Comparison of ENCODE assay signal across 24 cellular contexts in the genomic region with DNA sequence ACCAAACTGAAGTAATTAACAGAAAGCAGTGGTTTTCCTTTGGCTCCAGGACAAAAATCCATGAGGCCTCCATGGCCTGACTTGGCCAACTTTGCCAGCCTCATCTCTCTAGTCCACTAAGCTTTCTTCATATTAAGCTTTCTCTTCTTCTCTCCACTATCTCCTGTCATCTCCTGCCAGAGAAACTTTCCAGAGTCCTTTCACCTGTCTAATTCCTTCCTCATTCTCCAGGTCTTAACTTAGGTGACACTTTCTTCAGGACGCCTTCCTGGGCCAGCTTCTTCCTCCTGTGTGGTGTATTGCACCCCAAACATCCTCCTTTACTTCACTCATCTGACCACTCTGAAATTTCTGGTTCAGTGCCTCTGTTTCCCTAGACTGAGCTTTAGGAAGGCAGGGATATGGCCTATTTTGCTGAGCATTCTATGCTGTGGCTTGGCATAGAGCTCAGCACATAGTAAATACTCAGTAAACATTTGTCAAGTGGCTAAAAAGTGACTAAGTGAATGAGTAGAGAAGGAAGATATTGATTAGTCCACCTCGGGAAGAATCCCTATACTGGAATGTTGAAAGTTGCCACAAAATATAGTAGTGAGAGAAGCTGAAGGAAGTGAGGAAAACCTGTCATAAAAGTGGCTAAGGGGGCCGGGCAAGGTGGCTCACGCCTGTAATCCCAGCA. TPM values are rescaled to one million over a fixed set of nuclear protein-coding genes. Genes with fewer than 3 reads are reported as not detected.
"Had no signal": no experiment of that assay in that cellular context is flagged by ENCODE, and none has a peak within 500 bp of the region (broad histone marks: within the 10 kb centered on the region; RNA-seq: fewer than 3 reads in every experiment).

No MANE protein-coding gene starts in this region.

- DNase-seq: islet precursor cell; left ventricle myocardium inferior; midbrain; mucosa of descending colon; naive thymus-derived CD4-positive, alpha-beta T cell; ovary; spleen; stimulated activated CD4-positive, alpha-beta T cell treated with anti-CD3 and anti-CD28 coated beads, Interleukin-4, amount 100 ng/mL, for 24 hours; stimulated activated naive CD4-positive, alpha-beta T cell; tibial artery; trophoblast cell; uterus had no signal

- H3K4me1 ChIP-seq: left ventricle myocardium inferior, right atrium auricular region, spleen, suprapubic skin, tibial artery, uterus had no signal

- H3K79me2 ChIP-seq: hepatocyte had no signal

- H3K27ac ChIP-seq: hepatocyte, left ventricle myocardium inferior, ovary, right atrium auricular region, skin epidermis, spleen, suprapubic skin, thoracic aorta, tibial artery, uterus had no signal

- H3K27me3 ChIP-seq: hepatocyte, ovary, right atrium auricular region, suprapubic skin, tibial artery, uterus had no signal

- ATAC-seq: mucosa of descending colon; naive thymus-derived CD4-positive, alpha-beta T cell; natural killer cell treated with Interleukin-12 subunit alpha and Interleukin-12 subunit beta and Interleukin-15 and Interleukin-18, amount 100 ng/mL, for 72 hours; sciatic nerve; stimulated activated effector memory CD8-positive, alpha-beta T cell treated with anti-CD3 and anti-CD28 coated beads, Interleukin-12 subunit alpha, Interleukin-12 subunit beta, amount 100 ng/mL, for 72 hours had no signal

- H3K4me3 Mint-ChIP-seq: memory B cell; naive thymus-derived CD4-positive, alpha-beta T cell; natural killer cell treated with Interleukin-12 subunit alpha and Interleukin-12 subunit beta and Interleukin-15 and Interleukin-18, amount 100 ng/mL, for 72 hours; stimulated activated effector memory CD8-positive, alpha-beta T cell treated with anti-CD3 and anti-CD28 coated beads, Interleukin-12 subunit alpha, Interleukin-12 subunit beta, amount 100 ng/mL, for 72 hours; stimulated activated naive CD8-positive, alpha-beta T cell treated with anti-CD3 and anti-CD28 coated beads, Interleukin-15, Interleukin-2, amounts not matched to agents 100 ng/mL and 50 ng/mL, for 24 hours had no signal

- H2AFZ ChIP-seq: hepatocyte had no signal

- H3K36me3 ChIP-seq: left ventricle myocardium inferior, ovary, right atrium auricular region, spleen, suprapubic skin, thoracic aorta, tibial artery, uterus had no signal

- H3K4me3 ChIP-seq: hepatocyte, left ventricle myocardium inferior, lung, mucosa of descending colon, ovary, right atrium auricular region, skin epidermis, spleen, suprapubic skin, thoracic aorta, tibial artery, uterus had no signal

- H3K27ac Mint-ChIP-seq: memory B cell; natural killer cell treated with Interleukin-12 subunit alpha and Interleukin-12 subunit beta and Interleukin-15 and Interleukin-18, amount 100 ng/mL, for 72 hours; progenitor cell of endocrine pancreas; stimulated activated effector memory CD8-positive, alpha-beta T cell treated with anti-CD3 and anti-CD28 coated beads, Interleukin-12 subunit alpha, Interleukin-12 subunit beta, amount 100 ng/mL, for 72 hours; stimulated activated naive CD8-positive, alpha-beta T cell treated with anti-CD3 and anti-CD28 coated beads, Interleukin-15, Interleukin-2, amounts not matched to agents 100 ng/mL and 50 ng/mL, for 24 hours had no signal

- H3K27me3 Mint-ChIP-seq: natural killer cell treated with Interleukin-12 subunit alpha and Interleukin-12 subunit beta and Interleukin-15 and Interleukin-18, amount 100 ng/mL, for 72 hours; progenitor cell of endocrine pancreas; stimulated activated naive CD8-positive, alpha-beta T cell treated with anti-CD3 and anti-CD28 coated beads, Interleukin-15, Interleukin-2, amounts not matched to agents 100 ng/mL and 50 ng/mL, for 24 hours had no signal

- H3K36me3 Mint-ChIP-seq: stimulated activated effector memory CD8-positive, alpha-beta T cell treated with anti-CD3 and anti-CD28 coated beads, Interleukin-12 subunit alpha, Interleukin-12 subunit beta, amount 100 ng/mL, for 72 hours had no signal

- H3K4me2 ChIP-seq: hepatocyte had no signal

- H3K4me1 Mint-ChIP-seq: memory B cell; naive thymus-derived CD4-positive, alpha-beta T cell; stimulated activated effector memory CD8-positive, alpha-beta T cell treated with anti-CD3 and anti-CD28 coated beads, Interleukin-12 subunit alpha, Interleukin-12 subunit beta, amount 100 ng/mL, for 72 hours had no signal

- H3K9me3 ChIP-seq: ovary, suprapubic skin, uterus had no signal

RNA-seq across cellular contexts. Expression of a gene that starts 34.6 kb away (rescaled TPM):
- polyA plus RNA-seq: naive thymus-derived CD4-positive, alpha-beta T cell had no signal
